ENCODE assay signal across 9 cellular contexts in genomic region chr22:22720724-22721261, GRCh38.
DNase-seq lines count a peak whose midpoint lies in the region; ATAC-seq, FAIRE-seq and TF ChIP-seq lines count a peak whose summit lies in the region.
"Had no signal": no experiment of that assay in that cellular context is flagged by ENCODE, and none has a peak within 500 bp of the region (broad histone marks: within the 10 kb centered on the region; RNA-seq: fewer than 3 reads in every experiment).

No MANE protein-coding gene starts in this region.

- H3K36me3 Mint-ChIP-seq in type B pancreatic cell: no peaks in the 10 kb centered on the region

- CTCF ChIA-PET in HepG2 (lab: Yijun Ruan, JAX; ENCODE audit: low intra/inter-chr PET ratio, low total read pairs): interaction anchor here (0.8 kb wide), 1 partner anchor 27 kb away, joined by 3 read pairs; no protein-coding TSS in a partner anchor

- in situ Hi-C loops in HepG2 (cut with HindIII; ENCODE audit: extremely low pct_ligation_motif_present, low pct_unique_long_range_greater_than_20kb): no loop called here

- H3K27ac Mint-ChIP-seq in type B pancreatic cell: no peak overlapping the region

- TF ChIP-seq EP300 in HepG2 (IDR thresholded peaks at IDR 0.05; ENCODE audit: low read depth in 2 of 2, low read length in 2 of 2) (no peak), HepG2 (CRISPR knock-in tag; IDR thresholded peaks at IDR 0.05; ENCODE audit: borderline replicate concordance) (no peak), sigmoid colon (IDR thresholded peaks at IDR 0.05) (no peak)

- H3K4me2 ChIP-seq in HepG2 (ENCODE audit: low read depth, low read length): no peak overlapping the region

- TF ChIP-seq CTCF in HepG2 (CRISPR knock-in tag; IDR thresholded peaks at IDR 0.05) (no peak), type B pancreatic cell (conservative IDR thresholded peaks at IDR 0.05) (no peak), sigmoid colon (IDR thresholded peaks at IDR 0.05) (no peak), lower leg skin (IDR thresholded peaks at IDR 0.05) (no peak)

- WGBS in HepG2 (ENCODE audit: low lambda C conversion rate): 77% methylated on average over 3 of the region's 6 CpGs
- 64 to 84% methylated on average over 6 of the region's 6 CpGs for WGBS in sigmoid colon, 2 donors
- 68 to 78% methylated on average over 6 of the region's 6 CpGs for WGBS in lower leg skin, 2 donors

- H3K27me3 Mint-ChIP-seq in type B pancreatic cell: peaks cover 65% of the 10 kb centered on the region

- no peak overlapping the region for H2AFZ ChIP-seq in HepG2 (ENCODE audit: low read length)

- ATAC-seq in GM18505 (IDR thresholded peaks at IDR 0.05; ENCODE audit: unreplicated experiment): peak; percentile 58
- ATAC-seq in HG02571 (IDR thresholded peaks at IDR 0.05; ENCODE audit: unreplicated experiment): peak; percentile 75
- peak; percentile 54 for ATAC-seq in HepG2

- POLR2A ChIA-PET in HepG2 (lab: Yijun Ruan, JAX): no interaction called here

- H3K9ac ChIP-seq in HepG2 (ENCODE audit: insufficient read depth, low read depth, low read length): no peak overlapping the region

- H3K36me3 ChIP-seq in HepG2 (replicated peaks in 1 of 2; ENCODE audit: control insufficient read depth in 1 of 2, insufficient read depth in 2 of 2, low read length in 2 of 2) (no peaks in the 10 kb centered on the region), sigmoid colon (no peaks in the 10 kb centered on the region)

- intact Hi-C loops in HepG2 (cut with micrococcal nuclease; ENCODE audit: unreplicated experiment) (no loop called here), sigmoid colon (cut with DNase I) (no loop called here), lower leg skin (cut with DNase I; ENCODE audit: low total_unique reads) (no loop called here)

- BruUV-seq in HepG2 (replicated peaks; lab: Mats Ljungman, UMichigan): no TSS peak

- no peaks in the 10 kb centered on the region for H3K4me1 ChIP-seq in HepG2 (ENCODE audit: insufficient read depth, low read length)
- no peaks in the 10 kb centered on the region for H3K4me1 ChIP-seq in sigmoid colon

- H3K4me3 Mint-ChIP-seq in type B pancreatic cell: no peak overlapping the region

- H3K9me3 Mint-ChIP-seq in type B pancreatic cell: no peaks in the 10 kb centered on the region

- TF ChIP-seq RAD21 in HepG2 (CRISPR knock-in tag; IDR thresholded peaks at IDR 0.05): no peak

- no peak for FAIRE-seq in HepG2 (lab: Jason Lieb, UNC)
- FAIRE-seq: colon had no signal

- no peaks in the 10 kb centered on the region for H3K79me2 ChIP-seq in HepG2 (ENCODE audit: insufficient read depth, low read length)

- H3K9me3 ChIP-seq in HepG2 (ENCODE audit: low read length): no peaks in the 10 kb centered on the region
- no peaks in the 10 kb centered on the region for H3K9me3 ChIP-seq in sigmoid colon

- DNase-seq in RPMI8226 (peak; percentile 48), HepG2 (ENCODE audit: low spot score) (no peak), type B pancreatic cell (ENCODE audit: extremely low spot score, unreplicated experiment) (no peak), sigmoid colon (no peak), COLO829 (ENCODE audit: low spot score) (no peak), lower leg skin (ENCODE audit: low spot score in 2 of 2) (no peak)

- H3K4me1 Mint-ChIP-seq in type B pancreatic cell (ENCODE audit: unreplicated experiment): no peaks in the 10 kb centered on the region

- H4K20me1 ChIP-seq in HepG2 (ENCODE audit: insufficient read depth, low read length): no peaks in the 10 kb centered on the region

- H3K4me3 ChIP-seq in HepG2 (replicated peaks in 1 of 3; ENCODE audit: insufficient read depth in 1 of 3, low read depth in 2 of 3, low read length in 3 of 3): no peak overlapping the region
- H3K4me3 ChIP-seq in sigmoid colon: no peak overlapping the region
- no peak overlapping the region for H3K4me3 ChIP-seq in lower leg skin (ENCODE audit: low read depth, poor library complexity, severe bottlenecking)

- H3K27ac ChIP-seq in HepG2 (ENCODE audit: extremely low read length, insufficient read depth, low read length): no peak overlapping the region
- H3K27ac ChIP-seq in sigmoid colon: peak overlapping the region in 2 of 4 donors; percentile 47 to 52

- H3K27me3 ChIP-seq in HepG2 (ENCODE audit: control insufficient read depth in 1 of 2, insufficient read depth in 2 of 2, low read length in 2 of 2) (peaks cover 0 to 18% of the 10 kb centered on the region in 2 experiments; a peak in 1 of 5 replicates), sigmoid colon (peaks cover 0 to 4% (median 0%) of the 10 kb centered on the region in 3 donors)

- no peak for TF ChIP-seq POLR2A in GM18505 (IDR thresholded peaks at IDR 0.05; ENCODE audit: borderline replicate concordance, extremely low read depth, insufficient read depth, insufficient read length)
- TF ChIP-seq POLR2A in HepG2 (IDR thresholded peaks at IDR 0.05; ENCODE audit: insufficient read depth in 1 of 2, low read depth in 2 of 2, low read length in 2 of 2): no peak
- no peak for TF ChIP-seq POLR2A in sigmoid colon (IDR thresholded peaks at IDR 0.05)
- TF ChIP-seq POLR2A in lower leg skin (IDR thresholded peaks at IDR 0.05): no peak

TF ChIP-seq in HepG2, 621 proteins besides CTCF, POLR2A, EP300 and RAD21:
- TF ChIP-seq CBX5 (CRISPR knock-in tag; IDR thresholded peaks at IDR 0.05; ENCODE audit: borderline replicate concordance) (no peak), ZNF768 (CRISPR knock-in tag; IDR thresholded peaks at IDR 0.05) (no peak), ZNF543 (CRISPR knock-in tag; IDR thresholded peaks at IDR 0.05) (no peak), ZEB1 (IDR thresholded peaks at IDR 0.05; ENCODE audit: insufficient replicate concordance, low read depth) (no peak), ARID2 (CRISPR knock-in tag; IDR thresholded peaks at IDR 0.05; ENCODE audit: borderline replicate concordance) (no peak), ZNF367 (CRISPR knock-in tag; IDR thresholded peaks at IDR 0.05; ENCODE audit: borderline replicate concordance) (no peak), PREB (CRISPR knock-in tag; IDR thresholded peaks at IDR 0.05) (no peak), ASH2L (IDR thresholded peaks at IDR 0.05; ENCODE audit: insufficient read length, low read depth, low read length) (no peak), MZF1 (CRISPR knock-in tag; IDR thresholded peaks at IDR 0.05; ENCODE audit: borderline replicate concordance) (no peak), AGO2 (optimal IDR thresholded peaks at IDR 0.05; ENCODE audit: low read depth, low read length) (no peak), TEAD2 (CRISPR knock-in tag; IDR thresholded peaks at IDR 0.05) (no peak), ZNF101 (CRISPR knock-in tag; IDR thresholded peaks at IDR 0.05; ENCODE audit: borderline replicate concordance, low read depth) (no peak), CC2D1A (CRISPR knock-in tag; IDR thresholded peaks at IDR 0.05) (no peak)
- TF ChIP-seq, protein P1, sequence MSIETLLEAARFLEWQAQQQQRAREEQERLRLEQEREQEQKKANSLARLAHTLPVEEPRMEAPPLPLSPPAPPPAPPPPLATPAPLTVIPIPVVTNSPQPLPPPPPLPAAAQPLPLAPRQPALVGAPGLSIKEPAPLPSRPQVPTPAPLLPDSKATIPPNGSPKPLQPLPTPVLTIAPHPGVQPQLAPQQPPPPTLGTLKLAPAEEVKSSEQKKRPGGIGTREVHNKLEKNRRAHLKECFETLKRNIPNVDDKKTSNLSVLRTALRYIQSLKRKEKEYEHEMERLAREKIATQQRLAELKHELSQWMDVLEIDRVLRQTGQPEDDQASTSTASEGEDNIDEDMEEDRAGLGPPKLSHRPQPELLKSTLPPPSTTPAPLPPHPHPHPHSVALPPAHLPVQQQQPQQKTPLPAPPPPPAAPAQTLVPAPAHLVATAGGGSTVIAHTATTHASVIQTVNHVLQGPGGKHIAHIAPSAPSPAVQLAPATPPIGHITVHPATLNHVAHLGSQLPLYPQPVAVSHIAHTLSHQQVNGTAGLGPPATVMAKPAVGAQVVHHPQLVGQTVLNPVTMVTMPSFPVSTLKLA (IDR thresholded peaks at IDR 0.05): no peak
- TF ChIP-seq, protein P2, sequence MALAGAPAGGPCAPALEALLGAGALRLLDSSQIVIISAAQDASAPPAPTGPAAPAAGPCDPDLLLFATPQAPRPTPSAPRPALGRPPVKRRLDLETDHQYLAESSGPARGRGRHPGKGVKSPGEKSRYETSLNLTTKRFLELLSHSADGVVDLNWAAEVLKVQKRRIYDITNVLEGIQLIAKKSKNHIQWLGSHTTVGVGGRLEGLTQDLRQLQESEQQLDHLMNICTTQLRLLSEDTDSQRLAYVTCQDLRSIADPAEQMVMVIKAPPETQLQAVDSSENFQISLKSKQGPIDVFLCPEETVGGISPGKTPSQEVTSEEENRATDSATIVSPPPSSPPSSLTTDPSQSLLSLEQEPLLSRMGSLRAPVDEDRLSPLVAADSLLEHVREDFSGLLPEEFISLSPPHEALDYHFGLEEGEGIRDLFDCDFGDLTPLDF (CRISPR knock-in tag; IDR thresholded peaks at IDR 0.05): no peak
